Comparison of ENCODE assay signal across 21 cellular contexts in the genomic region with DNA sequence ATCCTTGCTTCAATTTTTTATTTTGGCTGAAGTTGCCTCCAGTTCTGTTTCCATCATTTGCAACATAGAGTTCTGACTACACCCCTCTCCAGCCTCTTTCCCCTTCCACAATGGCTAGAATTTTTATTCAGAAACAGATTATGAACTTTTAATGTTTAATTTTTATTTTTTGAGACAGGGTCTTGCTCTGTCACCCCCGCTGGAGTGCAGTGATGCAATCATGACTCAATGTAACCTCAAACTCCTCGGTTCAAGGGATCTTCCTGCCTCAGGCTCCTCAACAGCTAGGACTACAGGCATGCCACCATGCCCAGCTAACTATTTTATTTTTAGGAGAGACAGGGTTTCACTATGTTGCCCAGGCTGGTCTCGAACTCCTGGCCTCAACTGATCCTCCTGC. TPM values are rescaled to one million over a fixed set of nuclear protein-coding genes. Genes with fewer than 3 reads are reported as not detected.
"Had no signal": no experiment of that assay in that cellular context is flagged by ENCODE, and none has a peak within 500 bp of the region (broad histone marks: within the 10 kb centered on the region; RNA-seq: fewer than 3 reads in every experiment).

No MANE protein-coding gene starts in this region.

- DNase-seq: effector memory CD8-positive, alpha-beta T cell; esophagus squamous epithelium; foreskin keratinocyte; immature natural killer cell; kidney; left cardiac atrium; left ventricle myocardium inferior; mesenchymal stem cell; naive thymus-derived CD4-positive, alpha-beta T cell; nephron progenitor cell; psoas muscle; retina; stimulated activated CD4-positive, alpha-beta T cell treated with anti-CD3 and anti-CD28 coated beads, Interleukin-12 subunit alpha, Interleukin-12 subunit beta, amount 100 ng/mL, for 4 hours; stimulated activated naive CD4-positive, alpha-beta T cell; stomach; substantia nigra; upper lobe of left lung; uterus had no signal

- H3K27me3 ChIP-seq: uterus had no signal

- H3K4me1 ChIP-seq: foreskin keratinocyte, parathyroid adenoma had no signal

- H3K9me3 ChIP-seq: esophagus squamous epithelium, psoas muscle, upper lobe of left lung, uterus had no signal

- H3K27ac ChIP-seq: epithelial cell of prostate, esophagus squamous epithelium, foreskin keratinocyte, left ventricle myocardium inferior, parathyroid adenoma, psoas muscle, stomach, upper lobe of left lung, uterus had no signal

- H3K4me3 ChIP-seq: esophagus squamous epithelium, left ventricle myocardium inferior, lung, psoas muscle, stomach, upper lobe of left lung, uterus had no signal

- H3K9ac ChIP-seq: parathyroid adenoma had no signal

- H3K36me3 ChIP-seq: esophagus squamous epithelium, left ventricle myocardium inferior, stomach, upper lobe of left lung, uterus had no signal

- ATAC-seq: effector memory CD8-positive, alpha-beta T cell; foreskin keratinocyte; left cardiac atrium; naive thymus-derived CD4-positive, alpha-beta T cell; psoas muscle had no signal

- H3K79me2 ChIP-seq: parathyroid adenoma had no signal

- H2AFZ ChIP-seq: parathyroid adenoma had no signal

RNA-seq across cellular contexts. Expression of gene NTSR2, which starts 2.8 kb away (rescaled TPM):
- total RNA-seq: esophagus squamous epithelium; foreskin keratinocyte; kidney; left ventricle myocardium inferior; lung; naive thymus-derived CD4-positive, alpha-beta T cell; stomach; upper lobe of left lung; uterus had no signal
- polyA plus RNA-seq: foreskin keratinocyte; immature natural killer cell; lung; naive thymus-derived CD4-positive, alpha-beta T cell; stomach had no signal
